ENCODE assay signal across 10 cellular contexts in genomic region chr1:206506405-206506802, GRCh38. TPM values are rescaled to one million over a fixed set of nuclear protein-coding genes. Genes with fewer than 3 reads are reported as not detected.
DNase-seq lines count a peak whose midpoint lies in the region; ATAC-seq and TF ChIP-seq lines count a peak whose summit lies in the region.
"Had no signal": no experiment of that assay in that cellular context is flagged by ENCODE, and none has a peak within 500 bp of the region (broad histone marks: within the 10 kb centered on the region; RNA-seq: fewer than 3 reads in every experiment).

No MANE protein-coding gene starts in this region.

- peaks cover 47% of the 10 kb centered on the region for H3F3A ChIP-seq in GM23248 (ENCODE audit: insufficient read depth)

- H3K27ac Mint-ChIP-seq in CD4-positive, alpha-beta T cell, result peak overlapping the region; percentile 39

- H3K4me3 Mint-ChIP-seq in CD4-positive, alpha-beta T cell, result peak overlapping the region; percentile 86

- no peaks in the 10 kb centered on the region for H3K9me2 ChIP-seq in GM23248 (ENCODE audit: insufficient read depth)

- no peak for TF ChIP-seq CTCF in CD4-positive, alpha-beta T cell (IDR thresholded peaks at IDR 0.05)
- TF ChIP-seq CTCF in neutrophil (IDR thresholded peaks at IDR 0.05), result no peak

- H3K4me1 Mint-ChIP-seq in CD4-positive, alpha-beta T cell (ENCODE audit: low read depth), result peaks cover 30% of the 10 kb centered on the region

- no peak overlapping the region for H3K27ac ChIP-seq in CD4-positive, alpha-beta T cell (ENCODE audit: low read depth, low read length)
- H3K27ac ChIP-seq in HUES64 (ENCODE audit: low read depth, low read length) (no peak overlapping the region), neutrophil (no peak overlapping the region), GM23248 (no peak overlapping the region)
- H3K27ac ChIP-seq in effector memory CD4-positive, alpha-beta T cell (ENCODE audit: insufficient read depth, low read length, poor library complexity, severe bottlenecking), result no peak overlapping the region

- intact Hi-C loops in CD4-positive, alpha-beta T cell (cut with DNase I, micrococcal nuclease), result loop anchor here in 1 of 2 experiments (5.0 kb wide), 1 partner anchor 176 kb away; the partner anchor contains the start of gene MAPKAPK2

- no peak overlapping the region for H2AFZ ChIP-seq in GM23248

- H3K79me2 ChIP-seq in GM23248 (ENCODE audit: insufficient read depth), result no peaks in the 10 kb centered on the region

- H4K20me1 ChIP-seq in GM23248 (ENCODE audit: insufficient read depth), result no peaks in the 10 kb centered on the region

- in situ Hi-C loops in GM23248 (cut with MboI), result loop anchor here (10.0 kb wide), 1 partner anchor 78 kb away; no protein-coding TSS in a partner anchor

- no peak for ATAC-seq in CD4-positive, alpha-beta T cell (ENCODE audit: poor library complexity)
- no peak for ATAC-seq in HG03469 (IDR thresholded peaks at IDR 0.05; ENCODE audit: unreplicated experiment)

- H3K9ac ChIP-seq in HUES64 (ENCODE audit: low read depth, low read length) (no peak overlapping the region), GM23248 (no peak overlapping the region)

- H3K9me3 Mint-ChIP-seq in CD4-positive, alpha-beta T cell, result no peaks in the 10 kb centered on the region

- no peak for DNase-seq in CD4-positive, alpha-beta T cell
- DNase-seq in effector memory CD4-positive, alpha-beta T cell, result no peak
- DNase-seq in GM23248 (no peak), globus pallidus (ENCODE audit: low spot score) (no peak), NCI-H2107 (lab: John Stamatoyannopoulos, UW) (no peak)
- DNase-seq: foreskin melanocyte, NCI-H2029 had no signal

- WGBS in HUES64, result 59% methylated on average over 7 of the region's 8 CpGs
- WGBS in GM23248 (ENCODE audit: low coverage in 1 of 2, low lambda C conversion rate in 2 of 2, missing lambda C conversion rate in 2 of 2), 2 experiments, result 95 to 99% methylated on average over 6 to 8 of the region's 8 CpGs

- H3K4me2 ChIP-seq in GM23248 (ENCODE audit: unreplicated experiment), result no peak overlapping the region

- H3K27me3 ChIP-seq in CD4-positive, alpha-beta T cell (ENCODE audit: control insufficient read depth, insufficient read depth, low read length), result peaks cover 4% of the 10 kb centered on the region
- H3K27me3 ChIP-seq in HUES64 (ENCODE audit: insufficient read depth, low read length) (peaks cover 86% of the 10 kb centered on the region), neutrophil (peaks cover 91% of the 10 kb centered on the region), GM23248 (replicated peaks; ENCODE audit: insufficient read depth) (no peaks in the 10 kb centered on the region)
- peaks cover 7% of the 10 kb centered on the region for H3K27me3 ChIP-seq in effector memory CD4-positive, alpha-beta T cell (replicated peaks; ENCODE audit: control insufficient read depth, insufficient read depth, low read length, poor library complexity, severe bottlenecking)

- CTCF ChIA-PET in CD4-positive, alpha-beta T cell (lab: Charles Lee), result interaction anchor here (0.8 to 1.5 kb wide), 4 partner anchors 16 to 111 kb away, joined by 3 to 5 read pairs (median 4); no protein-coding TSS in a partner anchor

- no peaks in the 10 kb centered on the region for H3K36me3 Mint-ChIP-seq in CD4-positive, alpha-beta T cell (ENCODE audit: low read depth)

- H3K27me3 Mint-ChIP-seq in CD4-positive, alpha-beta T cell, result peaks cover 15% of the 10 kb centered on the region

- H3K4me3 ChIP-seq in HUES64 (ENCODE audit: low read length) (peak overlapping the region; percentile 66; the same call in 1 of the 2 replicates), neutrophil (ENCODE audit: low read depth in 1 of 2, low read length in 1 of 2) (peak overlapping the region; percentile 61 to 64), GM23248 (no peak overlapping the region)
- H3K4me3 ChIP-seq in effector memory CD4-positive, alpha-beta T cell (ENCODE audit: insufficient read depth, low read depth, low read length, poor library complexity, severe bottlenecking), result peak overlapping the region; percentile 62

- POLR2A ChIA-PET in CD4-positive, alpha-beta T cell (lab: Charles Lee), result interaction anchor here (0.6 to 2.5 kb wide), 9 partner anchors 11 to 106 kb away, joined by 3 to 14 read pairs (median 5); partner anchors contain the start of genes EIF2D and IKBKE

- no peaks in the 10 kb centered on the region for H3K36me3 ChIP-seq in HUES64 (ENCODE audit: insufficient read depth, low read length)
- no peaks in the 10 kb centered on the region for H3K36me3 ChIP-seq in effector memory CD4-positive, alpha-beta T cell (ENCODE audit: control insufficient read depth, insufficient read depth, low read length)
- no peaks in the 10 kb centered on the region for H3K36me3 ChIP-seq in neutrophil
- no peaks in the 10 kb centered on the region for H3K36me3 ChIP-seq in GM23248 (ENCODE audit: low read depth)

- peaks cover 6% of the 10 kb centered on the region for H3K4me1 ChIP-seq in HUES64 (ENCODE audit: insufficient read depth, low read length)
- H3K4me1 ChIP-seq in effector memory CD4-positive, alpha-beta T cell (ENCODE audit: control insufficient read depth, insufficient read depth, low read length, poor library complexity, severe bottlenecking), result peaks cover 13% of the 10 kb centered on the region
- peaks cover 13 to 20% of the 10 kb centered on the region in 2 experiments for H3K4me1 ChIP-seq in neutrophil (ENCODE audit: control insufficient read depth in 1 of 2, insufficient read depth in 1 of 2, low read depth in 1 of 2, low read length in 1 of 2)
- peaks cover 39% of the 10 kb centered on the region for H3K4me1 ChIP-seq in GM23248 (ENCODE audit: insufficient read depth)

- no peaks in the 10 kb centered on the region for H3K9me3 ChIP-seq in CD4-positive, alpha-beta T cell (ENCODE audit: control insufficient read depth, low read length)
- H3K9me3 ChIP-seq in HUES64 (ENCODE audit: insufficient read depth, low read depth, low read length) (no peaks in the 10 kb centered on the region), neutrophil (no peaks in the 10 kb centered on the region), GM23248 (ENCODE audit: low read depth) (no peaks in the 10 kb centered on the region)
- no peaks in the 10 kb centered on the region for H3K9me3 ChIP-seq in effector memory CD4-positive, alpha-beta T cell (ENCODE audit: control insufficient read depth, low read length)

RNA-seq across cellular contexts. Expression of gene RASSF5, which starts 0.9 kb away (rescaled TPM):
- 100 to 1,000 TPM; 153 to 156 TPM for total RNA-seq in CD4-positive, alpha-beta T cell
- polyA plus RNA-seq in HUES64 (2013, experiment 1 of 2), result 0.85 TPM
- 0.82 TPM for polyA plus RNA-seq in HUES64 (2013, experiment 2 of 2)
- total RNA-seq in GM23248 (2014; rRNA removed; shearing (Covaris generic)), result 0.22 and 0.89 TPM in 2 replicates
- polyA plus RNA-seq in GM23248 (2016; fragmentation: Nextera tagmentation; extraction: Ambion mirVana), result 0.28 and 0.48 TPM in 2 replicates

RNA-seq across cellular contexts. Expression of gene IKBKE, which starts 36.1 kb away (rescaled TPM):
- total RNA-seq in CD4-positive, alpha-beta T cell, result 10 to 100 TPM; 27.9 to 29.8 TPM
- polyA plus RNA-seq in HUES64 (2013, experiment 1 of 2), result 7.2 TPM
- polyA plus RNA-seq in HUES64 (2013, experiment 2 of 2), result 6.1 TPM
- total RNA-seq in GM23248 (2014; rRNA removed; shearing (Covaris generic)), result 12.5 and 17.7 TPM in 2 replicates
- 13.4 and 14.5 TPM in 2 replicates for polyA plus RNA-seq in GM23248 (2016; fragmentation: Nextera tagmentation; extraction: Ambion mirVana)

Comparison
In these comparisons a context has a peak if more than half of its experiments do, and no peak if none do; other contexts are left out.
1. RNA of gene RASSF5, which starts 0.9 kb away (total RNA-seq): 153 to 156 TPM in CD4-positive, alpha-beta T cell; 0.22 to 0.89 TPM in GM23248; every median in the first group is over 10 times any median in the second.